ENCODE assay signal across 23 cellular contexts in genomic region chr10:55174419-55174818, GRCh38.
A peak's percentile ranks its signal among the peaks of the same experiment; 100 is the strongest.
DNase-seq lines count a peak whose midpoint lies in the region; FAIRE-seq and TF ChIP-seq lines count a peak whose summit lies in the region.
"Had no signal": no experiment of that assay in that cellular context is flagged by ENCODE, and none has a peak within 500 bp of the region (broad histone marks: within the 10 kb centered on the region; RNA-seq: fewer than 3 reads in every experiment).

No MANE protein-coding gene starts in this region.

- in situ Hi-C loops in ACHN (cut with HindIII; ENCODE audit: low pct_ligation_motif_present, low pct_unique_long_range_greater_than_20kb, low sequenced_read_pairs): no loop called here

- TF ChIP-seq CTCF in VCaP (conservative IDR thresholded peaks at IDR 0.05) (peak; percentile 42; the same call in 1 of the 2 replicates), coronary artery (IDR thresholded peaks at IDR 0.05) (no peak)

- POLR2A ChIA-PET in HEK293T (lab: Yijun Ruan, JAX): no interaction called here

- CTCF ChIA-PET in HEK293T (lab: Yijun Ruan, JAX): no interaction called here

- H3K27ac ChIP-seq in VCaP (no peak overlapping the region), coronary artery (no peak overlapping the region)
- H3K27ac ChIP-seq: gastroesophageal sphincter, GM23248, skin epidermis, thyroid gland had no signal

- no peak for FAIRE-seq in frontal cortex (lab: Jason Lieb, UNC)

- no peak overlapping the region for H3K4me3 ChIP-seq in coronary artery
- H3K4me3 ChIP-seq: gastroesophageal sphincter, GM23248, skin epidermis, thyroid gland had no signal

- DNase-seq in ACHN (peak; percentile 23), HEK293T (ENCODE audit: extremely low spot score) (peak; percentile 9), iPS-NIHi7 (ENCODE audit: extremely low spot score) (peak; percentile 17), NCI-H1694 (lab: John Stamatoyannopoulos, UW) (no peak), frontal cortex (ENCODE audit: low spot score in 2 of 2) (no peak), coronary artery (ENCODE audit: low spot score) (no peak)
- DNase-seq in stimulated activated naive CD4-positive, alpha-beta T cell (lab: John Stamatoyannopoulos, UW): no peak
- DNase-seq: activated CD4-positive, alpha-beta memory T cell treated with anti-CD3 and anti-CD28 coated beads, Interleukin-2, amount 10 ng/mL, durations not matched to agents 7 days and 5 days; activated naive CD4-positive, alpha-beta T cell; CD4-positive, CD25-positive, alpha-beta regulatory T cell; DMS79 treated with DMSO at 0.1 percent for 48 hours; GM23248; naive thymus-derived CD8-positive, alpha-beta T cell; NCI-H1105; NCI-H2107; NCI-H510A treated with DMSO at 0.1 percent for 48 hours; SIG-M5; stimulated activated CD4-positive, alpha-beta T cell treated with anti-CD3 and anti-CD28 coated beads, Interleukin-2, amount 100 ng/mL, for 24 hours; stimulated activated naive CD8-positive, alpha-beta T cell treated with anti-CD3 and anti-CD28 coated beads, Interleukin-15, Interleukin-2, amounts not matched to agents 100 U/mL and 50 U/mL, for 24 hours; thyroid gland had no signal

TF ChIP-seq in HEK293T, 16 proteins besides CTCF, POLR2A, EP300 and RAD21:
- no peak for TF ChIP-seq L3MBTL2 (conservative IDR thresholded peaks at IDR 0.05)
- no peak for TF ChIP-seq TARDBP (IDR thresholded peaks at IDR 0.05)
- TF ChIP-seq FOXK2 (IDR thresholded peaks at IDR 0.05): no peak
- TF ChIP-seq BHLHE40 (IDR thresholded peaks at IDR 0.05; ENCODE audit: borderline replicate concordance): no peak
- TF ChIP-seq, protein P1, sequence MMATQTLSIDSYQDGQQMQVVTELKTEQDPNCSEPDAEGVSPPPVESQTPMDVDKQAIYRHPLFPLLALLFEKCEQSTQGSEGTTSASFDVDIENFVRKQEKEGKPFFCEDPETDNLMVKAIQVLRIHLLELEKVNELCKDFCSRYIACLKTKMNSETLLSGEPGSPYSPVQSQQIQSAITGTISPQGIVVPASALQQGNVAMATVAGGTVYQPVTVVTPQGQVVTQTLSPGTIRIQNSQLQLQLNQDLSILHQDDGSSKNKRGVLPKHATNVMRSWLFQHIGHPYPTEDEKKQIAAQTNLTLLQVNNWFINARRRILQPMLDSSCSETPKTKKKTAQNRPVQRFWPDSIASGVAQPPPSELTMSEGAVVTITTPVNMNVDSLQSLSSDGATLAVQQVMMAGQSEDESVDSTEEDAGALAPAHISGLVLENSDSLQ (IDR thresholded peaks at IDR 0.05): no peak
- TF ChIP-seq ELF4 (IDR thresholded peaks at IDR 0.05): no peak
- TF ChIP-seq SP1 (IDR thresholded peaks at IDR 0.05): no peak
- TF ChIP-seq FOXA1 (IDR thresholded peaks at IDR 0.05): no peak
- TF ChIP-seq HDGF (IDR thresholded peaks at IDR 0.05; ENCODE audit: borderline replicate concordance): no peak
- TF ChIP-seq NFRKB (IDR thresholded peaks at IDR 0.05): no peak
- no peak for TF ChIP-seq LEF1 (IDR thresholded peaks at IDR 0.05; ENCODE audit: borderline replicate concordance)
- no peak for TF ChIP-seq ZNF384 (IDR thresholded peaks at IDR 0.05)

Comparison
In these comparisons a context has a peak if more than half of its experiments do, and no peak if none do; other contexts are left out.
1. DNase-seq: peak in ACHN (single experiment), HEK293T (single experiment) and iPS-NIHi7 (single experiment); none in NCI-H1694 (single experiment), frontal cortex (0 of 2), coronary artery (single experiment) and stimulated activated naive CD4-positive, alpha-beta T cell (0 of 6).